ENCODE assay signal across 11 cellular contexts in genomic region chr11:44823006-44823405, GRCh38.
DNase-seq lines count a peak whose midpoint lies in the region; ATAC-seq, FAIRE-seq and TF ChIP-seq lines count a peak whose summit lies in the region.
"Had no signal": no experiment of that assay in that cellular context is flagged by ENCODE, and none has a peak within 500 bp of the region (broad histone marks: within the 10 kb centered on the region; RNA-seq: fewer than 3 reads in every experiment).

No MANE protein-coding gene starts in this region.

- intact Hi-C loops in K562 (cut with micrococcal nuclease): no loop called here

- in situ Hi-C loops in K562 (cut with MboI): no loop called here

- no peak overlapping the region for H3K9ac ChIP-seq in K562 (ENCODE audit: insufficient read depth in 1 of 2, low read depth in 2 of 2, low read length in 2 of 2)

- no peak overlapping the region for H3K4me2 ChIP-seq in K562 (ENCODE audit: insufficient read depth, low read length)

- no peak for TF ChIP-seq RAD21 in K562 (CRISPR knock-in tag; conservative IDR thresholded peaks at IDR 0.05 in 1 of 2, IDR thresholded peaks at IDR 0.05 in 1 of 2)

- H3K9me3 Mint-ChIP-seq in nephron: no peaks in the 10 kb centered on the region

- no peak overlapping the region for H3K27ac ChIP-seq in K562 (ENCODE audit: extremely low read depth, low read depth, low read length)
- H3K27ac ChIP-seq: breast epithelium, suprapubic skin had no signal

- H3K27me3 Mint-ChIP-seq in nephron (ENCODE audit: low read depth): peaks cover 7% of the 10 kb centered on the region

- ATAC-seq in K562: peak; percentile 95
- ATAC-seq: heart left ventricle had no signal

- no peak overlapping the region for H3K4me3 Mint-ChIP-seq in nephron

- peak; percentile 38 for DNase-seq in ELR (ENCODE audit: low read depth)
- no peak for DNase-seq in HFF-Myc (ENCODE audit: extremely low read depth, low read depth)
- peak; percentile 34 to 57 (median 46) for DNase-seq in K562 (ENCODE audit: extremely low read depth in 1 of 4, low spot score in 3 of 4)
- DNase-seq in AG08396 (ENCODE audit: low spot score): no peak
- DNase-seq in effector CD4-positive, alpha-beta T cell: no peak
- no peak for DNase-seq in T-helper 2 cell
- DNase-seq: heart left ventricle, NCI-H524 treated with DMSO at 0.1 percent for 48 hours had no signal

- POLR2A ChIA-PET in K562 (lab: Yijun Ruan, JAX): no interaction called here

- no peaks in the 10 kb centered on the region for H3K36me3 Mint-ChIP-seq in nephron (ENCODE audit: low read depth)

- H2AFZ ChIP-seq in K562 (ENCODE audit: low read depth, low read length): no peak overlapping the region

- peaks cover 32% of the 10 kb centered on the region for H3K4me1 Mint-ChIP-seq in nephron

- H3K79me2 ChIP-seq in K562 (ENCODE audit: control insufficient read depth, insufficient read depth, low read length): no peaks in the 10 kb centered on the region

- H4K20me1 ChIP-seq in K562 (replicated peaks; ENCODE audit: control insufficient read depth, insufficient read depth, low read length): no peaks in the 10 kb centered on the region

- TF ChIP-seq POLR2A in K562 (conservative IDR thresholded peaks at IDR 0.05): no peak

- no peak for TF ChIP-seq EP300 in K562 (IDR thresholded peaks at IDR 0.05; ENCODE audit: low read length)

- H3K9me1 ChIP-seq in K562 (ENCODE audit: control insufficient read depth, insufficient read depth, low read length): no peaks in the 10 kb centered on the region

- CTCF ChIA-PET in K562 (lab: Yijun Ruan, JAX; ENCODE audit: low intra/inter-chr PET ratio): no interaction called here

- BruUV-seq in K562 (replicated peaks; lab: Mats Ljungman, UMichigan): no TSS peak

- FAIRE-seq in K562 (lab: Jason Lieb, UNC): no peak

- 9% methylated on average over 9 of the region's 9 CpGs for whole genome bisulfite sequencing in K562 (ENCODE audit: insufficient coverage, low coverage, missing lambda C conversion rate)

- TF ChIP-seq CTCF in HFF-Myc (IDR thresholded peaks at IDR 0.05; ENCODE audit: low read depth, low read length, missing control alignments) (peak; percentile 58), K562 (IDR thresholded peaks at IDR 0.05 in 2 of 3, conservative IDR thresholded peaks at IDR 0.05 in 1 of 3; ENCODE audit: insufficient read depth in 2 of 3, low read depth in 1 of 3, low read length in 3 of 3) (peak; percentile 48 to 61 (median 51)), nephron (IDR thresholded peaks at IDR 0.05; ENCODE audit: unreplicated experiment in 3 of 3) (no peak)

- H3K36me3 ChIP-seq in K562 (ENCODE audit: control insufficient read depth, insufficient read depth, low read length): no peaks in the 10 kb centered on the region
- H3K36me3 ChIP-seq: breast epithelium, heart left ventricle, suprapubic skin had no signal

- H3K9me3 ChIP-seq in K562 (replicated peaks; ENCODE audit: control insufficient read depth, insufficient read depth, low read depth, low read length): no peaks in the 10 kb centered on the region
- H3K9me3 ChIP-seq: suprapubic skin had no signal

- no peak overlapping the region for H3K4me3 ChIP-seq in HFF-Myc (replicated peaks; ENCODE audit: low read depth, low read length)
- no peak overlapping the region for H3K4me3 ChIP-seq in K562
- H3K4me3 ChIP-seq: breast epithelium, heart left ventricle, suprapubic skin had no signal

- H3K27me3 ChIP-seq in K562 (ENCODE audit: control insufficient read depth in 2 of 2, insufficient read depth in 2 of 2, low read length in 2 of 2): peaks cover 7 to 27% of the 10 kb centered on the region in 2 experiments; a peak in 4 of 5 replicates
- H3K27me3 ChIP-seq: breast epithelium, heart left ventricle, suprapubic skin had no signal

- peak overlapping the region in 2 of 3 experiments; percentile 64 to 93 for H3K27ac Mint-ChIP-seq in nephron

- H3K4me1 ChIP-seq in K562 (replicated peaks in 1 of 2; ENCODE audit: control insufficient read depth in 2 of 2, insufficient read depth in 2 of 2, low read length in 2 of 2): no peaks in the 10 kb centered on the region
- H3K4me1 ChIP-seq: breast epithelium, suprapubic skin had no signal

TF ChIP-seq in K562, 482 proteins besides CTCF, POLR2A, EP300 and RAD21:
- peak; percentile 96 for TF ChIP-seq ZNF740 (CRISPR knock-in tag; IDR thresholded peaks at IDR 0.05)
- peak in 1 of 2 experiments; percentile 85; a peak in 2 of 4 replicates for TF ChIP-seq ZNF740 (tag; IDR thresholded peaks at IDR 0.05)
- TF ChIP-seq NKRF (IDR thresholded peaks at IDR 0.05; ENCODE audit: borderline replicate concordance): no peak

Comparison
In these comparisons a context has a peak if more than half of its experiments do, and no peak if none do; other contexts are left out.
1. DNase-seq: peak in ELR (single experiment) and K562 (4 of 4); none in HFF-Myc (single experiment), AG08396 (single experiment), effector CD4-positive, alpha-beta T cell (single experiment) and T-helper 2 cell (0 of 5).
2. CTCF ChIP-seq: peak in HFF-Myc (single experiment) and K562 (3 of 3); none in nephron (0 of 3).